ENCODE assay signal across 26 cellular contexts in genomic region chr12:107669946-107670345, GRCh38. TPM values are rescaled to one million over a fixed set of nuclear protein-coding genes. Genes with fewer than 3 reads are reported as not detected.
DNase-seq lines count a peak whose midpoint lies in the region; ATAC-seq, FAIRE-seq and TF ChIP-seq lines count a peak whose summit lies in the region.
"Had no signal": no experiment of that assay in that cellular context is flagged by ENCODE, and none has a peak within 500 bp of the region (broad histone marks: within the 10 kb centered on the region; RNA-seq: fewer than 3 reads in every experiment).

No MANE protein-coding gene starts in this region.

- no peak overlapping the region for H3K4ac ChIP-seq in H1 (replicated peaks; ENCODE audit: insufficient read length, low read depth, low read length)
- H3K4ac ChIP-seq in mesendoderm (ENCODE audit: low read depth, low read length) = no peak overlapping the region

- no peak overlapping the region for H3K56ac ChIP-seq in H1 (replicated peaks; ENCODE audit: insufficient read length, low read depth, low read length)
- H3K56ac ChIP-seq in mesendoderm (ENCODE audit: low read length) = no peak overlapping the region

- H2BK15ac ChIP-seq in H1 (ENCODE audit: low read length) (peak overlapping the region; percentile 66; the same call in 1 of the 2 replicates), mesendoderm (replicated peaks; ENCODE audit: low read depth) (no peak overlapping the region)

- H3K79me2 ChIP-seq in KMS-11 (ENCODE audit: insufficient read depth, low read depth) (no peaks in the 10 kb centered on the region), H1 (ENCODE audit: control insufficient read depth in 1 of 2, insufficient read depth in 2 of 2, low read length in 2 of 2) (no peaks in the 10 kb centered on the region), mesendoderm (ENCODE audit: control insufficient read depth, insufficient read depth, low read length) (no peaks in the 10 kb centered on the region)

- no peak for DNase-seq in H1 (ENCODE audit: low read depth in 1 of 2, low spot score in 2 of 2)
- DNase-seq in mesendoderm = no peak
- DNase-seq in GM19238 (ENCODE audit: insufficient read length, low spot score) = no peak
- DNase-seq in esophagus muscularis mucosa (ENCODE audit: extremely low spot score) = no peak
- DNase-seq: AML-193; C1 segment of cervical spinal cord; CD4-positive, alpha-beta memory T cell; CD4-positive, CD25-positive, alpha-beta regulatory T cell; CD8-positive, alpha-beta memory T cell; COR-L47; DMS 273 treated with DMSO at 0.1 percent for 48 hours; DMS153; DMS53; DMS79; DND-41; EL; GDM1 had no signal

- TF ChIP-seq RAD21 in H1 (IDR thresholded peaks at IDR 0.05 in 1 of 2, conservative IDR thresholded peaks at IDR 0.05 in 1 of 2; ENCODE audit: low read depth in 2 of 2, low read length in 2 of 2) = no peak

- H3K23ac ChIP-seq in H1 (ENCODE audit: insufficient read length) = no peak overlapping the region
- H3K23ac ChIP-seq in mesendoderm (ENCODE audit: low read length) = no peak overlapping the region

- H2BK5ac ChIP-seq in H1 (ENCODE audit: low read depth, low read length) (no peak overlapping the region), mesendoderm (ENCODE audit: low read length) (no peak overlapping the region)

- no peaks in the 10 kb centered on the region for H3K9me3 ChIP-seq in BLaER1 treated with 17β-estradiol and CSF1 and Interleukin-3, amounts not matched to agents 10 nM and 100 nM (replicated peaks in 1 of 11)
- H3K9me3 ChIP-seq in H1 (ENCODE audit: insufficient read depth in 2 of 2, low read depth in 1 of 2, low read length in 1 of 2) = no peaks in the 10 kb centered on the region
- H3K9me3 ChIP-seq in esophagus muscularis mucosa = no peaks in the 10 kb centered on the region
- H3K9me3 ChIP-seq: A549 had no signal

- POLR2A ChIA-PET in H1 (lab: Charles Lee; ENCODE audit: partially characterized antibody) = interaction anchor here (2.0 kb wide), 1 partner anchor 15 kb away, joined by 9 read pairs; the partner anchor contains the start of gene PWP1

- H2AFZ ChIP-seq in KMS-11 (ENCODE audit: low read depth) (no peak overlapping the region), H1 (ENCODE audit: low read length) (no peak overlapping the region)

- no peaks in the 10 kb centered on the region for H3K27me3 ChIP-seq in BLaER1 treated with 17β-estradiol and CSF1 and Interleukin-3, amounts not matched to agents 10 nM and 100 nM
- no peaks in the 10 kb centered on the region for H3K27me3 ChIP-seq in KMS-11 (ENCODE audit: insufficient read depth, low read depth)
- no peaks in the 10 kb centered on the region; a peak in 1 of 7 replicates for H3K27me3 ChIP-seq in H1 (replicated peaks in 1 of 4; ENCODE audit: control insufficient read depth in 3 of 4, extremely low read depth in 1 of 4, insufficient read depth in 3 of 4, low read length in 3 of 4)
- no peaks in the 10 kb centered on the region for H3K27me3 ChIP-seq in mesendoderm (ENCODE audit: insufficient read depth, low read length, poor library complexity)
- H3K27me3 ChIP-seq in esophagus muscularis mucosa = peaks cover 0 to 66% (median 0%) of the 10 kb centered on the region in 4 donors

- H3K36me3 ChIP-seq in BLaER1 treated with 17β-estradiol and CSF1 and Interleukin-3, amounts not matched to agents 10 nM and 100 nM = no peaks in the 10 kb centered on the region
- H3K36me3 ChIP-seq in KMS-11 (ENCODE audit: insufficient read depth) (no peaks in the 10 kb centered on the region), H1 (ENCODE audit: control insufficient read depth in 2 of 4, insufficient read depth in 4 of 4, low read length in 3 of 4) (no peaks in the 10 kb centered on the region), mesendoderm (ENCODE audit: control insufficient read depth, insufficient read depth, low read length) (no peaks in the 10 kb centered on the region), esophagus muscularis mucosa (no peaks in the 10 kb centered on the region)

- peak overlapping the region; percentile 48; the same call in 1 of the 2 replicates for H2BK20ac ChIP-seq in H1 (ENCODE audit: low read length)

- no peak overlapping the region; a peak in 1 of 22 replicates for H3K9ac ChIP-seq in BLaER1 treated with 17β-estradiol and CSF1 and Interleukin-3, amounts not matched to agents 10 nM and 100 nM
- H3K9ac ChIP-seq in KMS-11 = no peak overlapping the region
- no peak overlapping the region for H3K9ac ChIP-seq in H1 (replicated peaks in 1 of 4; ENCODE audit: extremely low read depth in 1 of 4, low read depth in 3 of 4, low read length in 3 of 4)
- no peak overlapping the region for H3K9ac ChIP-seq in mesendoderm (ENCODE audit: low read length)

- TF ChIP-seq EP300 in H1 (IDR thresholded peaks at IDR 0.05; ENCODE audit: borderline replicate concordance in 1 of 2, low read depth in 2 of 2, low read length in 2 of 2) (no peak), esophagus muscularis mucosa (IDR thresholded peaks at IDR 0.05) (no peak)

- CTCF ChIA-PET in H1 (lab: Charles Lee; ENCODE audit: partially characterized antibody) = interaction anchor here (3.6 kb wide), 1 partner anchor 13 kb away, joined by 27 read pairs; no protein-coding TSS in a partner anchor

- peak overlapping the region in 6 of 11 experiments; percentile 25 to 58 (median 40); a peak in 7 of 22 replicates for H3K27ac ChIP-seq in BLaER1 treated with 17β-estradiol and CSF1 and Interleukin-3, amounts not matched to agents 10 nM and 100 nM
- no peak overlapping the region for H3K27ac ChIP-seq in KMS-11
- no peak overlapping the region for H3K27ac ChIP-seq in H1 (ENCODE audit: low read depth, low read length)
- peak overlapping the region; percentile 11 for H3K27ac ChIP-seq in mesendoderm (ENCODE audit: low read depth, low read length)
- no peak overlapping the region for H3K27ac ChIP-seq in esophagus muscularis mucosa (replicated peaks in 1 of 4)
- H3K27ac ChIP-seq: 22Rv1, A549 had no signal

- TF ChIP-seq POLR2A in H1 (IDR thresholded peaks at IDR 0.05; ENCODE audit: control extremely low read depth in 1 of 2, low read depth in 2 of 2, low read length in 2 of 2) (no peak), esophagus muscularis mucosa (IDR thresholded peaks at IDR 0.05; ENCODE audit: low read depth) (no peak)

- no peaks in the 10 kb centered on the region for H3K79me1 ChIP-seq in H1 (ENCODE audit: low read depth, low read length)
- H3K79me1 ChIP-seq in mesendoderm (ENCODE audit: low read length) = no peaks in the 10 kb centered on the region

- no peaks in the 10 kb centered on the region for H3K23me2 ChIP-seq in H1 (ENCODE audit: low read depth, low read length)

- H4K91ac ChIP-seq in H1 (replicated peaks; ENCODE audit: insufficient read length, low read length) = no peak overlapping the region

- peak overlapping the region; percentile 77; the same call in 1 of the 2 replicates for H2BK12ac ChIP-seq in H1 (ENCODE audit: low read depth, low read length)

- H4K20me1 ChIP-seq in BLaER1 treated with 17β-estradiol and CSF1 and Interleukin-3, amounts not matched to agents 10 nM and 100 nM = no peaks in the 10 kb centered on the region
- H4K20me1 ChIP-seq in KMS-11 (ENCODE audit: insufficient read depth) (no peaks in the 10 kb centered on the region), H1 (replicated peaks in 1 of 2; ENCODE audit: control insufficient read depth in 1 of 2, insufficient read depth in 2 of 2, low read length in 2 of 2) (no peaks in the 10 kb centered on the region)

- FAIRE-seq in H1 (lab: Jason Lieb, UNC) = no peak
- FAIRE-seq: A549, GM12878, GM12892, GM18507 had no signal

- no peak overlapping the region for H4K5ac ChIP-seq in H1 (ENCODE audit: insufficient read length, low read depth, low read length)
- no peak overlapping the region for H4K5ac ChIP-seq in mesendoderm (ENCODE audit: low read length)

- H3K14ac ChIP-seq in H1 (ENCODE audit: insufficient read length) = no peak overlapping the region

- no peak overlapping the region for H3K18ac ChIP-seq in H1 (ENCODE audit: extremely low read depth, low read length)
- no peak overlapping the region for H3K18ac ChIP-seq in mesendoderm (ENCODE audit: low read length)

- TF ChIP-seq CTCF in KMS-11 (conservative IDR thresholded peaks at IDR 0.05; ENCODE audit: low read depth, low read length) (no peak), H1 (IDR thresholded peaks at IDR 0.05; ENCODE audit: control extremely low read depth in 1 of 3, insufficient read depth in 1 of 3, low read depth in 1 of 3, low read length in 3 of 3) (no peak), esophagus muscularis mucosa (IDR thresholded peaks at IDR 0.05) (no peak)

- H4K8ac ChIP-seq in H1 (ENCODE audit: extremely low read depth, insufficient read depth, low read length) = no peak overlapping the region
- H4K8ac ChIP-seq in mesendoderm (ENCODE audit: low read depth, low read length) = no peak overlapping the region

- no peak overlapping the region for H3K4me2 ChIP-seq in BLaER1 treated with 17β-estradiol and CSF1 and Interleukin-3, amounts not matched to agents 10 nM and 100 nM
- H3K4me2 ChIP-seq in KMS-11 (0 out of 2 replicates have a peak overlapping the region, but pooled peaks have one; percentile 88), H1 (ENCODE audit: insufficient read depth in 1 of 2, low read depth in 2 of 2, low read length in 2 of 2) (no peak overlapping the region), mesendoderm (ENCODE audit: low read length) (no peak overlapping the region)
- H3K4me2 ChIP-seq: A549 had no signal

- H2AK5ac ChIP-seq in H1 (ENCODE audit: low read depth, low read length) = no peak overlapping the region; the same call in 1 of the 2 replicates
- H2AK5ac ChIP-seq in mesendoderm (ENCODE audit: low read length) = no peak overlapping the region

- no peak overlapping the region for H3K4me3 ChIP-seq in BLaER1 treated with 17β-estradiol and CSF1 and Interleukin-3, amounts not matched to agents 10 nM and 100 nM
- H3K4me3 ChIP-seq in KMS-11 (IDR thresholded peaks at IDR 0.05; ENCODE audit: insufficient read depth, low read depth, low read length) (no peak overlapping the region), H1 (ENCODE audit: extremely low read depth in 1 of 4, insufficient read depth in 2 of 4, low read depth in 3 of 4, low read length in 4 of 4) (no peak overlapping the region), mesendoderm (ENCODE audit: low read length) (no peak overlapping the region), esophagus muscularis mucosa (no peak overlapping the region)
- H3K4me3 ChIP-seq: A549, GM12878 had no signal

- ATAC-seq in GM21825 (IDR thresholded peaks at IDR 0.05; ENCODE audit: unreplicated experiment) (no peak), GM18519 (IDR thresholded peaks at IDR 0.05; ENCODE audit: low FRiP score, unreplicated experiment) (no peak)
- ATAC-seq: A549, GM12878 had no signal

- H3K4me1 ChIP-seq in BLaER1 treated with 17β-estradiol and CSF1 and Interleukin-3, amounts not matched to agents 10 nM and 100 nM = peaks cover 0 to 16% (median 0%) of the 10 kb centered on the region in 10 experiments; a peak in 8 of 20 replicates
- peaks cover 14% of the 10 kb centered on the region for H3K4me1 ChIP-seq in KMS-11 (ENCODE audit: low read depth, poor library complexity, severe bottlenecking)
- H3K4me1 ChIP-seq in H1 (replicated peaks in 1 of 4; ENCODE audit: control insufficient read depth in 3 of 4, insufficient read depth in 4 of 4, low read length in 3 of 4) = peaks cover 3 to 9% (median 4%) of the 10 kb centered on the region in 4 experiments; a peak in 5 of 7 replicates
- H3K4me1 ChIP-seq in mesendoderm (ENCODE audit: control insufficient read depth, low read depth, low read length) = no peaks in the 10 kb centered on the region
- no peaks in the 10 kb centered on the region for H3K4me1 ChIP-seq in esophagus muscularis mucosa
- H3K4me1 ChIP-seq: A549 had no signal

- intact Hi-C loops in esophagus muscularis mucosa (cut with DNase I) = no loop called here

- 87% methylated on average over 8 of the region's 8 CpGs; no CpG with 5 or more reads in 1 of the 2 experiments for WGBS in H1 (ENCODE audit: extremely low coverage in 1 of 2, insufficient coverage in 1 of 2, insufficient read length in 1 of 2, insufficient replicate concordance in 2 of 2, low coverage in 1 of 2, low lambda C conversion rate in 2 of 2, missing lambda C conversion rate in 1 of 2), 2 experiments
- WGBS in mesendoderm (ENCODE audit: extremely low coverage, insufficient coverage, low lambda C conversion rate) = no CpG with 5 or more reads among the region's 8 CpGs
- 91% methylated on average over 8 of the region's 8 CpGs for WGBS in esophagus muscularis mucosa

- no peak overlapping the region for H2BK120ac ChIP-seq in H1 (replicated peaks; ENCODE audit: low read depth, low read length)
- no peak overlapping the region for H2BK120ac ChIP-seq in mesendoderm (ENCODE audit: low read depth, low read length)

RNA-seq across cellular contexts. Expression of gene PWP1, which starts 15.7 kb away (rescaled TPM):
- 57.8 and 60.2 TPM in 2 replicates for total RNA-seq in H1 (2021; fragmentation: NEBNext Ultra II Directional; extraction: Animal tissue kit (Norgen Biotek cat#: 25700))
- polyA plus RNA-seq in H1 (2011; rRNA removed) = 73.8 and 78.5 TPM in 2 replicates
- 185 TPM for polyA plus RNA-seq in H1 (2011; cell fraction: cytosol; rRNA removed)
- 21.5 TPM for polyA plus RNA-seq in H1 (2011; cell fraction: nucleus; rRNA removed)
- 52.2 to 71.9 TPM (median 62.6 TPM) in 4 replicates for polyA plus RNA-seq in H1 (2012, experiment 1 of 2)
- 8.1 TPM for polyA plus RNA-seq in H1 (2012, experiment 2 of 2)
- 87.3 TPM for polyA plus RNA-seq in H1 (2013, experiment 1 of 2)
- 100 TPM for polyA plus RNA-seq in H1 (2013, experiment 2 of 2)
- 36.1 and 44.0 TPM in 2 replicates for polyA minus RNA-seq in H1 (2011; rRNA and poly(A)+ RNA removed)
- polyA minus RNA-seq in H1 (2011; cell fraction: cytosol; rRNA and poly(A)+ RNA removed) = 36.6 TPM
- polyA minus RNA-seq in H1 (2011; cell fraction: nucleus; rRNA and poly(A)+ RNA removed) = 22.9 TPM
- polyA plus RNA-seq in mesendoderm (2013, experiment 1 of 2) = 91.8 TPM
- 94.8 TPM for polyA plus RNA-seq in mesendoderm (2013, experiment 2 of 2)
- total RNA-seq in esophagus muscularis mucosa = 10 to 100 TPM; 39.7 to 98.7 (median 49.6) TPM

Comparison
In these comparisons a context has a peak if more than half of its experiments do, and no peak if none do; other contexts are left out.
1. H3K27ac ChIP-seq: peak in BLaER1 treated with 17β-estradiol and CSF1 and Interleukin-3, amounts not matched to agents 10 nM and 100 nM (6 of 11) and mesendoderm (single experiment); none in KMS-11 (single experiment), H1 (single experiment) and esophagus muscularis mucosa (0 of 4).